ENCODE assay signal across 8 cellular contexts in the genomic region with DNA sequence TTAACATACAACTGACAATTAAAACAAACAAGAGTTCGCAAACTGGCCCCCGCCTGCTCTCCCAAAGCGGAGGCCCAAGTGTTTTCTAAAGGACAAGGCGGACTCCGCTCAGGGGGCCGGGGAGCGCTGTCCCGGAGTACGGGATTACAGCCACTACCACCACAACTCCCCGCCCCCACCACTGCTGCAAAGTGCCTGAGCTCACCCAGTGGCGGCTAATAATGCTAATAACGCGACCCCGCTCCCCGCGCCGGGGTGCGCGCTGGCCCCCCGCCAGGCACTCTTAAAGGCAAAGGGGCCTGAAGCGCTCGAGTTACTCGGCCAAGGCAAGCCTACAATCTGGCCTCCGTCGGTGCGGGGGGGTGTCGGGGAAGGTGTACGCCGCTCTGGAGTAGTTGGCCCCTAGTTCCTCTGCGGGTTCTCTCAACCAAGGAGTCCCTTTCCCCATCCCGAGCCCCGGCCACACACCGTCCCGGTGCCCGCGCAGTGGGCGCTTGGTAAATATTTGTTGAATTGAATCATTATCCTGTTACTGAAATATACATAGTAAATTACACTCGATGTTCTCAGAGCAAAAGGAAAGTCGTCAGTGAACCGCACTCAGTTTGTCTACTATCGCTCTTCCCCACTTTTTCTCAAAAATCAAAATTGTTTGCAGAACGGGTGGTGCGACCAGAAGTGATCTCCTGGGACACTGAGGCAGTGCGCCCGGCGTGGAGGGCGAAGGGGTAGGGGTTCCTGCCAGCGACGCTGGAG. TPM values are rescaled to one million over a fixed set of nuclear protein-coding genes. Genes with fewer than 3 reads are reported as not detected.
DNase-seq lines count a peak whose midpoint lies in the region; ATAC-seq and TF ChIP-seq lines count a peak whose summit lies in the region.

No MANE protein-coding gene starts in this region.

- TF ChIP-seq CTCF in GM06990 (IDR thresholded peaks at IDR 0.05; ENCODE audit: insufficient read depth, low read length, poor library complexity, severe bottlenecking) = no peak

- H3K27ac ChIP-seq in ectodermal cell (ENCODE audit: insufficient read depth, low read depth, low read length, poor library complexity, severe bottlenecking) (no peak overlapping the region), aorta (ENCODE audit: low read depth in 1 of 2, low read length in 2 of 2) (no peak overlapping the region)

- H3K9me3 ChIP-seq in ectodermal cell (ENCODE audit: control insufficient read depth, low read length) (no peaks in the 10 kb centered on the region), aorta (ENCODE audit: control insufficient read depth, low read length) (no peaks in the 10 kb centered on the region)

- H3K4me1 ChIP-seq in ectodermal cell (ENCODE audit: control insufficient read depth, insufficient read depth, low read length) (peaks cover 28% of the 10 kb centered on the region), aorta (ENCODE audit: control insufficient read depth in 1 of 2, insufficient read depth in 2 of 2, low read length in 2 of 2) (no peaks in the 10 kb centered on the region)

- ATAC-seq in aorta (ENCODE audit: low FRiP score) = peak; percentile 20

- 0% methylated on average over 44 to 49 of the region's 49 CpGs for WGBS in ectodermal cell, 2 experiments
- 1 to 4% methylated on average over 49 of the region's 49 CpGs for WGBS in aorta, 2 donors

- intact Hi-C loops in aorta (cut with DNase I) = loop anchor here in 1 of 2 donors (10.0 kb wide), 1 partner anchor 1009 kb away; no protein-coding TSS in a partner anchor

- peak overlapping the region; percentile 74 for H3K4me3 ChIP-seq in GM06990 (replicated peaks; ENCODE audit: low read depth, low read length)
- peak overlapping the region; percentile 77 for H3K4me3 ChIP-seq in ectodermal cell (ENCODE audit: insufficient read depth, low read depth, low read length)
- H3K4me3 ChIP-seq in aorta (ENCODE audit: low read length in 2 of 2) = peak overlapping the region; percentile 3 to 38

- H3K27me3 ChIP-seq in GM06990 (replicated peaks; ENCODE audit: control insufficient read depth, insufficient read depth, low read length) (peaks cover 6% of the 10 kb centered on the region), ectodermal cell (ENCODE audit: control insufficient read depth, insufficient read depth, low read length, poor library complexity, severe bottlenecking) (peaks cover 97% of the 10 kb centered on the region), aorta (ENCODE audit: control insufficient read depth in 1 of 2, insufficient read depth in 2 of 2, low read length in 1 of 2) (peaks cover 0 to 1% of the 10 kb centered on the region in 2 donors)

- no peaks in the 10 kb centered on the region for H3K36me3 ChIP-seq in GM06990 (ENCODE audit: control insufficient read depth, insufficient read depth, low read length)
- H3K36me3 ChIP-seq in ectodermal cell (ENCODE audit: control insufficient read depth, insufficient read depth, low read length) = no peaks in the 10 kb centered on the region
- H3K36me3 ChIP-seq in aorta (ENCODE audit: control insufficient read depth in 1 of 2, insufficient read depth in 2 of 2, low read length in 1 of 2) = no peaks in the 10 kb centered on the region

- DNase-seq in GM06990 (ENCODE audit: extremely low read depth, insufficient read length) (peak; percentile 43), NCI-H748 treated with DMSO at 0.1 percent for 48 hours (lab: John Stamatoyannopoulos, UW) (peak; percentile 38), midbrain (lab: John Stamatoyannopoulos, UW) (peak; percentile 32), aorta (peak; percentile 56 to 81), inferior parietal cortex (ENCODE audit: extremely low spot score) (no peak), DMS153 treated with DMSO at 0.1 percent for 48 hours (lab: John Stamatoyannopoulos, UW; ENCODE audit: unreplicated experiment) (no peak)
- no peak for DNase-seq in activated CD8-positive, alpha-beta memory T cell treated with anti-CD3 and anti-CD28 coated beads, Interleukin-2, amount 50 U/mL, for 4 hours

RNA-seq across cellular contexts. Expression of gene WNT5A, which starts 0.8 kb away (rescaled TPM):
- 6.1 TPM for polyA plus RNA-seq in ectodermal cell (2013, experiment 1 of 4)
- 4.3 TPM for polyA plus RNA-seq in ectodermal cell (2013, experiment 2 of 4)
- polyA plus RNA-seq in ectodermal cell (2013, experiment 3 of 4) = 6.2 TPM
- polyA plus RNA-seq in ectodermal cell (2013, experiment 4 of 4) = 5.2 TPM
- total RNA-seq in aorta = 10 to 100 TPM in 1 of 2 donors, under 1 TPM in 1; 0.52 to 10.6 TPM
- under 1 TPM; 0.13 to 0.33 TPM for polyA plus RNA-seq in aorta

Comparison
In these comparisons a context has a peak if more than half of its experiments do, and no peak if none do; other contexts are left out.
1. DNase-seq: peak in GM06990 (single experiment), NCI-H748 treated with DMSO at 0.1 percent for 48 hours (single experiment), midbrain (single experiment) and aorta (2 of 2); none in inferior parietal cortex (single experiment), activated CD8-positive, alpha-beta memory T cell treated with anti-CD3 and anti-CD28 coated beads, Interleukin-2, amount 50 U/mL, for 4 hours (single experiment) and DMS153 treated with DMSO at 0.1 percent for 48 hours (single experiment).
2. H3K4me3 ChIP-seq: peak in every context shown above with its lines; median percentile 77 in ectodermal cell; 74 in GM06990; 20 in aorta.